ENCODE assay signal across 8 cellular contexts in genomic region chr3:156554515-156554841, GRCh38. TPM values are rescaled to one million over a fixed set of nuclear protein-coding genes. Genes with fewer than 3 reads are reported as not detected.
A peak's percentile ranks its signal among the peaks of the same experiment; 100 is the strongest.
DNase-seq lines count a peak whose midpoint lies in the region; ATAC-seq and TF ChIP-seq lines count a peak whose summit lies in the region.

No MANE protein-coding gene starts in this region.

- DNase-seq in CD4-positive, alpha-beta T cell, result no peak
- peak; percentile 53 for DNase-seq in Karpas-422
- peak in 2 of 10 donors; percentile 34 to 38 for DNase-seq in dorsolateral prefrontal cortex
- DNase-seq in hippocampal formation (lab: John Stamatoyannopoulos, UW), result no peak
- no peak for DNase-seq in glomerular visceral epithelial cell (ENCODE audit: extremely low spot score)
- no peak for DNase-seq in retina

- H3K79me2 ChIP-seq in Karpas-422 (ENCODE audit: low read length), result peaks cover 54% of the 10 kb centered on the region
- peaks cover 25% of the 10 kb centered on the region for H3K79me2 ChIP-seq in neural cell (replicated peaks; ENCODE audit: insufficient read depth, low read length)

- H3K4me3 ChIP-seq in Karpas-422 (ENCODE audit: low read length) (peak overlapping the region; percentile 94), dorsolateral prefrontal cortex (peak overlapping the region; percentile 64 to 99 (median 92)), neural cell (ENCODE audit: low read length) (peak overlapping the region; percentile 84)

- H3K27me3 Mint-ChIP-seq in CD4-positive, alpha-beta T cell, result peaks cover 5% of the 10 kb centered on the region

- H2AFZ ChIP-seq in Karpas-422 (ENCODE audit: low read length) (peak overlapping the region; percentile 70; the same call in 1 of the 2 replicates), neural cell (ENCODE audit: low read depth, low read length) (peak overlapping the region; percentile 65)

- H3K36me3 ChIP-seq in Karpas-422 (ENCODE audit: insufficient read depth, low read length) (peaks cover 40% of the 10 kb centered on the region), neural cell (ENCODE audit: insufficient read depth, low read length) (no peaks in the 10 kb centered on the region)

- no peaks in the 10 kb centered on the region for H3K9me3 Mint-ChIP-seq in CD4-positive, alpha-beta T cell

- TF ChIP-seq EP300 in neural cell (conservative IDR thresholded peaks at IDR 0.05; ENCODE audit: poor library complexity, severe bottlenecking), result no peak

- peak overlapping the region; percentile 76 for H3K27ac ChIP-seq in CD4-positive, alpha-beta T cell (ENCODE audit: low read depth, low read length)
- H3K27ac ChIP-seq in Karpas-422 (ENCODE audit: low read length), result peak overlapping the region; percentile 26; the same call in 1 of the 2 replicates
- H3K27ac ChIP-seq in dorsolateral prefrontal cortex, result peak overlapping the region in 56 of 59 donors; percentile 35 to 96 (median 81)
- H3K27ac ChIP-seq in neural cell (ENCODE audit: low read length), result peak overlapping the region; percentile 72

- TF ChIP-seq CTCF in CD4-positive, alpha-beta T cell (IDR thresholded peaks at IDR 0.05), result no peak
- TF ChIP-seq CTCF in dorsolateral prefrontal cortex (IDR thresholded peaks at IDR 0.05 in 54 of 56, conservative IDR thresholded peaks at IDR 0.05 in 2 of 56; ENCODE audit: low read depth in 1 of 56, partially characterized antibody in 56 of 56), result no peak
- TF ChIP-seq CTCF in neural cell (IDR thresholded peaks at IDR 0.05; ENCODE audit: poor library complexity, severe bottlenecking), result no peak

- no peaks in the 10 kb centered on the region for H3K9me3 ChIP-seq in CD4-positive, alpha-beta T cell (ENCODE audit: control insufficient read depth, low read length)
- H3K9me3 ChIP-seq in Karpas-422 (ENCODE audit: low read length) (no peaks in the 10 kb centered on the region), neural cell (ENCODE audit: low read length) (no peaks in the 10 kb centered on the region)

- peaks cover 53% of the 10 kb centered on the region for H3K4me1 Mint-ChIP-seq in CD4-positive, alpha-beta T cell (ENCODE audit: low read depth)

- CTCF ChIA-PET in CD4-positive, alpha-beta T cell (lab: Charles Lee), result interaction anchor here (0.7 to 2.2 kb wide), 8 partner anchors 14 to 583 kb away, joined by 3 to 12 read pairs (median 4); partner anchors contain the start of gene TIPARP

- peak overlapping the region; percentile 93 for H3K4me2 ChIP-seq in Karpas-422 (ENCODE audit: low read depth, low read length, poor library complexity, severe bottlenecking)
- peak overlapping the region; percentile 81 for H3K4me2 ChIP-seq in neural cell (ENCODE audit: low read length)

- no peak for TF ChIP-seq RAD21 in neural cell (conservative IDR thresholded peaks at IDR 0.05)

- no peaks in the 10 kb centered on the region for H3K27me3 ChIP-seq in CD4-positive, alpha-beta T cell (ENCODE audit: control insufficient read depth, insufficient read depth, low read length)
- H3K27me3 ChIP-seq in Karpas-422 (ENCODE audit: low read length) (no peaks in the 10 kb centered on the region), dorsolateral prefrontal cortex (no peaks in the 10 kb centered on the region), neural cell (ENCODE audit: insufficient read depth, low read depth, low read length) (no peaks in the 10 kb centered on the region)

- peaks cover 55% of the 10 kb centered on the region for H3K36me3 Mint-ChIP-seq in CD4-positive, alpha-beta T cell (ENCODE audit: low read depth)

- POLR2A ChIA-PET in CD4-positive, alpha-beta T cell (lab: Charles Lee), result interaction anchor here (0.8 to 3.2 kb wide), 33 partner anchors 11 to 1556 kb away, joined by 3 to 91 read pairs (median 5); partner anchors contain the start of genes CCNL1, GMPS, LEKR1 and RSRC1

- H3K4me3 Mint-ChIP-seq in CD4-positive, alpha-beta T cell, result peak overlapping the region; percentile 97

- no peaks in the 10 kb centered on the region for H3F3A ChIP-seq in neural cell (ENCODE audit: insufficient read depth, low read length, poor library complexity, severe bottlenecking)

- H3K9ac ChIP-seq in Karpas-422 (ENCODE audit: low read length), result peak overlapping the region; percentile 91
- peak overlapping the region; percentile 77 for H3K9ac ChIP-seq in neural cell (ENCODE audit: low read length)

- intact Hi-C loops in CD4-positive, alpha-beta T cell (cut with DNase I, micrococcal nuclease), result loop anchor here (2.0 to 10.0 kb wide), 6 partner anchors 260 to 690 kb away; no protein-coding TSS in a partner anchor
- intact Hi-C loops in dorsolateral prefrontal cortex (cut with DNase I), result loop anchor here (2.0 to 10.0 kb wide), 4 partner anchors 120 to 583 kb away; partner anchors contain the start of genes LEKR1 (in 2 of the 2) and TIPARP (in 2 of the 2)

- H4K20me1 ChIP-seq in Karpas-422 (ENCODE audit: insufficient read depth, low read depth, low read length) (peaks cover 4% of the 10 kb centered on the region; the same call in 1 of the 2 replicates), neural cell (ENCODE audit: insufficient read depth) (no peaks in the 10 kb centered on the region)

- peak; percentile 18 for ATAC-seq in CD4-positive, alpha-beta T cell (ENCODE audit: poor library complexity)
- ATAC-seq in HG02588 (IDR thresholded peaks at IDR 0.05; ENCODE audit: unreplicated experiment), result no peak

- H3K4me1 ChIP-seq in Karpas-422 (ENCODE audit: low read length), result peaks cover 49% of the 10 kb centered on the region

- peak overlapping the region; percentile 90 for H3K27ac Mint-ChIP-seq in CD4-positive, alpha-beta T cell

- H3K9me2 ChIP-seq in Karpas-422 (replicated peaks; ENCODE audit: insufficient read depth, low read length) (no peaks in the 10 kb centered on the region), neural cell (ENCODE audit: insufficient read depth, low read length) (no peaks in the 10 kb centered on the region)

TF ChIP-seq in neural cell, 6 proteins besides CTCF, POLR2A, EP300 and RAD21:
- TF ChIP-seq MXI1 (conservative IDR thresholded peaks at IDR 0.05; ENCODE audit: poor library complexity, severe bottlenecking) (no peak), TAF1 (IDR thresholded peaks at IDR 0.05; ENCODE audit: low read depth) (no peak), SMC3 (conservative IDR thresholded peaks at IDR 0.05; ENCODE audit: poor library complexity) (no peak)

RNA-seq across cellular contexts. Expression of gene SSR3, which starts 0.4 kb away (rescaled TPM):
- total RNA-seq in CD4-positive, alpha-beta T cell, result 10 to 100 TPM; 78.8 to 79.5 TPM
- total RNA-seq in Karpas-422 (2014; rRNA removed; shearing (Covaris generic); ENCODE audit: low replicate concordance), result 93.2 and 197 TPM in 2 replicates
- 100 to 1,000 TPM in 12 of 120 experiments, 10 to 100 TPM in 108; 62.7 to 123 (median 86.2) TPM for total RNA-seq in dorsolateral prefrontal cortex
- polyA plus RNA-seq in neural cell, result 75.1 and 85.6 TPM in 2 replicates
- polyA minus RNA-seq in neural cell, result 87.3 and 92.0 TPM in 2 replicates

Comparison
In these comparisons a context has a peak if more than half of its experiments do, and no peak if none do; other contexts are left out.
1. H3K27ac ChIP-seq: peak in every context shown above with its lines; median percentile 81 in dorsolateral prefrontal cortex; 76 in CD4-positive, alpha-beta T cell; 72 in neural cell; 26 in Karpas-422.